In genomic region chr14:102748806-102749205, GRCh38 we compare ENCODE assay signal across 17 cellular contexts.
"Had no signal": no experiment of that assay in that cellular context is flagged by ENCODE, and none has a peak within 500 bp of the region (broad histone marks: within the 10 kb centered on the region; RNA-seq: fewer than 3 reads in every experiment).

No MANE protein-coding gene starts in this region.

- H3K79me2 ChIP-seq: hepatocyte, parathyroid adenoma had no signal

- H3K4me3 Mint-ChIP-seq: naive thymus-derived CD8-positive, alpha-beta T cell; stimulated activated effector memory CD8-positive, alpha-beta T cell treated with anti-CD3 and anti-CD28 coated beads, Interleukin-12 subunit alpha, Interleukin-12 subunit beta, amount 100 ng/mL, for 72 hours; type B pancreatic cell had no signal

- H3K4me3 ChIP-seq: colonic mucosa, esophagus squamous epithelium, gastroesophageal sphincter, hepatocyte, prostate gland, suprapubic skin, thyroid gland had no signal

- FAIRE-seq: urothelium cell line had no signal

- H3K36me3 ChIP-seq: colonic mucosa, prostate gland, thyroid gland had no signal

- H2AFZ ChIP-seq: hepatocyte, parathyroid adenoma had no signal

- H3K27ac ChIP-seq: colonic mucosa, esophagus squamous epithelium, gastroesophageal sphincter, hepatocyte, parathyroid adenoma, prostate gland, suprapubic skin, thyroid gland had no signal

- H3K4me2 ChIP-seq: hepatocyte had no signal

- H3K27ac Mint-ChIP-seq: stimulated activated effector memory CD8-positive, alpha-beta T cell treated with anti-CD3 and anti-CD28 coated beads, Interleukin-12 subunit alpha, Interleukin-12 subunit beta, amount 100 ng/mL, for 72 hours; type B pancreatic cell had no signal

- H3K9ac ChIP-seq: parathyroid adenoma had no signal

- H3K27me3 Mint-ChIP-seq: naive thymus-derived CD8-positive, alpha-beta T cell; type B pancreatic cell had no signal

- H3K4me1 ChIP-seq: colonic mucosa, esophagus squamous epithelium, gastroesophageal sphincter, parathyroid adenoma, prostate gland, suprapubic skin, thyroid gland had no signal

- ATAC-seq: gastroesophageal sphincter; naive thymus-derived CD8-positive, alpha-beta T cell; stimulated activated naive CD8-positive, alpha-beta T cell treated with anti-CD3 and anti-CD28 coated beads, Interleukin-15, Interleukin-2, amounts not matched to agents 100 U/mL and 50 U/mL, for 24 hours had no signal

- DNase-seq: colonic mucosa; dermis blood vessel endothelial cell; esophagus squamous epithelium; foreskin fibroblast; naive thymus-derived CD8-positive, alpha-beta T cell; stimulated activated CD4-positive, alpha-beta T cell treated with anti-CD3 and anti-CD28 coated beads, Interleukin-4, amount 100 ng/mL, for 1 hour; stimulated activated CD8-positive, alpha-beta memory T cell treated with anti-CD3 and anti-CD28 coated beads, Interleukin-4, amount 100 ng/mL, for 48 hours; stimulated activated naive CD8-positive, alpha-beta T cell treated with anti-CD3 and anti-CD28 coated beads, Interleukin-15, Interleukin-2, amounts not matched to agents 100 U/mL and 50 U/mL, for 24 hours; thyroid gland had no signal

- H3K27me3 ChIP-seq: colonic mucosa, esophagus squamous epithelium, gastroesophageal sphincter, hepatocyte, suprapubic skin, thyroid gland had no signal

- H3K9me3 ChIP-seq: colonic mucosa, esophagus squamous epithelium, gastroesophageal sphincter, prostate gland, suprapubic skin, thyroid gland had no signal

- H3K9me3 Mint-ChIP-seq: naive thymus-derived CD8-positive, alpha-beta T cell; stimulated activated effector memory CD8-positive, alpha-beta T cell treated with anti-CD3 and anti-CD28 coated beads, Interleukin-12 subunit alpha, Interleukin-12 subunit beta, amount 100 ng/mL, for 72 hours; type B pancreatic cell had no signal

- H3K36me3 Mint-ChIP-seq: naive thymus-derived CD8-positive, alpha-beta T cell; stimulated activated effector memory CD8-positive, alpha-beta T cell treated with anti-CD3 and anti-CD28 coated beads, Interleukin-12 subunit alpha, Interleukin-12 subunit beta, amount 100 ng/mL, for 72 hours; type B pancreatic cell had no signal
